ENCODE assay signal across 22 cellular contexts in genomic region chr11:92269841-92270240, GRCh38. TPM values are rescaled to one million over a fixed set of nuclear protein-coding genes. Genes with fewer than 3 reads are reported as not detected.
"Had no signal": no experiment of that assay in that cellular context is flagged by ENCODE, and none has a peak within 500 bp of the region (broad histone marks: within the 10 kb centered on the region; RNA-seq: fewer than 3 reads in every experiment).

No MANE protein-coding gene starts in this region.

- H3K4me1 Mint-ChIP-seq: activated naive CD4-positive, alpha-beta T cell treated with anti-CD3 and anti-CD28 coated beads, Interleukin-2, amount 10 ng/mL, durations not matched to agents 7 days and 5 days; stimulated activated naive B cell treated with anti-CD40 and anti-IgM and Interleukin-4, amounts not matched to agents 10 μg/mL and 1 μg/mL and 100 μg/mL, for 72 hours had no signal

- H3K27ac Mint-ChIP-seq: activated CD4-positive, alpha-beta memory T cell treated with anti-CD3 and anti-CD28 coated beads for 36 hours; activated naive CD4-positive, alpha-beta T cell treated with anti-CD3 and anti-CD28 coated beads, Interleukin-2, amount 10 ng/mL, durations not matched to agents 7 days and 5 days; activated T-cell treated with anti-CD3 and anti-CD28 coated beads, Interleukin-2, amount 50 U/mL, for 72 hours; dendritic cell treated with granulocyte-macrophage colony-stimulating factor and Interleukin-4, amounts not matched to agents 40 ng/mL and 50 ng/mL, for 4 days; stimulated activated naive B cell treated with anti-CD40 and anti-IgM and Interleukin-4, amounts not matched to agents 10 μg/mL and 1 μg/mL and 100 μg/mL, for 72 hours had no signal

- H3K9me3 ChIP-seq: esophagus muscularis mucosa, left ventricle myocardium inferior, mucosa of descending colon, sigmoid colon, transverse colon, uterus had no signal

- H3K4me1 ChIP-seq: left ventricle myocardium inferior, transverse colon, uterus had no signal

- H3K36me3 ChIP-seq: esophagus muscularis mucosa, left ventricle myocardium inferior, sigmoid colon, transverse colon, uterus had no signal

- H3K4me3 Mint-ChIP-seq: activated CD4-positive, alpha-beta memory T cell treated with anti-CD3 and anti-CD28 coated beads for 36 hours; activated naive CD4-positive, alpha-beta T cell treated with anti-CD3 and anti-CD28 coated beads, Interleukin-2, amount 10 ng/mL, durations not matched to agents 7 days and 5 days; activated T-cell treated with anti-CD3 and anti-CD28 coated beads, Interleukin-2, amount 50 U/mL, for 72 hours; dendritic cell treated with granulocyte-macrophage colony-stimulating factor and Interleukin-4, amounts not matched to agents 40 ng/mL and 50 ng/mL, for 4 days; stimulated activated naive B cell treated with anti-CD40 and anti-IgM and Interleukin-4, amounts not matched to agents 10 μg/mL and 1 μg/mL and 100 μg/mL, for 72 hours had no signal

- H3K27me3 ChIP-seq: esophagus muscularis mucosa, sigmoid colon, transverse colon, uterus had no signal

- DNase-seq: activated CD4-positive, alpha-beta memory T cell treated with anti-CD3 and anti-CD28 coated beads for 36 hours; activated CD4-positive, alpha-beta T cell treated with anti-CD3 and anti-CD28 coated beads for 48 hours; activated effector memory CD4-positive, alpha-beta T cell treated with anti-CD3 and anti-CD28 coated beads, Interleukin-2, amount 50 U/mL, for 16 hours; activated naive CD4-positive, alpha-beta T cell treated with anti-CD3 and anti-CD28 coated beads, Interleukin-2, amount 10 ng/mL, durations not matched to agents 7 days and 5 days; activated T-cell treated with anti-CD3 and anti-CD28 coated beads, Interleukin-2, amount 50 U/mL, for 72 hours; amygdala; effector CD8-positive, alpha-beta T cell; glutamatergic neuron; hippocampal formation; left ventricle myocardium inferior; mucosa of descending colon; nucleus accumbens; retina; sigmoid colon; stimulated activated CD4-positive, alpha-beta T cell treated with anti-CD3 and anti-CD28 coated beads, Interleukin-2, amount 100 ng/mL, for 48 hours; stimulated activated CD8-positive, alpha-beta memory T cell treated with anti-CD3 and anti-CD28 coated beads, Interleukin-4, amount 100 ng/mL, for 48 hours; stimulated activated naive B cell treated with anti-CD40 and anti-IgM and Interleukin-4, amounts not matched to agents 10 μg/mL and 1 μg/mL and 100 μg/mL, for 72 hours; transverse colon; uterus had no signal

- H3K4me3 ChIP-seq: esophagus muscularis mucosa, left ventricle myocardium inferior, mucosa of descending colon, sigmoid colon, transverse colon, uterus had no signal

- H3K36me3 Mint-ChIP-seq: activated CD4-positive, alpha-beta memory T cell treated with anti-CD3 and anti-CD28 coated beads for 36 hours; activated naive CD4-positive, alpha-beta T cell treated with anti-CD3 and anti-CD28 coated beads, Interleukin-2, amount 10 ng/mL, durations not matched to agents 7 days and 5 days; stimulated activated naive B cell treated with anti-CD40 and anti-IgM and Interleukin-4, amounts not matched to agents 10 μg/mL and 1 μg/mL and 100 μg/mL, for 72 hours had no signal

- H3K27ac ChIP-seq: esophagus muscularis mucosa, left ventricle myocardium inferior, sigmoid colon, transverse colon, uterus had no signal

- H3K27me3 Mint-ChIP-seq: activated CD4-positive, alpha-beta memory T cell treated with anti-CD3 and anti-CD28 coated beads for 36 hours; activated naive CD4-positive, alpha-beta T cell treated with anti-CD3 and anti-CD28 coated beads, Interleukin-2, amount 10 ng/mL, durations not matched to agents 7 days and 5 days; dendritic cell treated with granulocyte-macrophage colony-stimulating factor and Interleukin-4, amounts not matched to agents 40 ng/mL and 50 ng/mL, for 4 days; stimulated activated naive B cell treated with anti-CD40 and anti-IgM and Interleukin-4, amounts not matched to agents 10 μg/mL and 1 μg/mL and 100 μg/mL, for 72 hours had no signal

- H3K9me3 Mint-ChIP-seq: activated CD4-positive, alpha-beta memory T cell treated with anti-CD3 and anti-CD28 coated beads for 36 hours; activated naive CD4-positive, alpha-beta T cell treated with anti-CD3 and anti-CD28 coated beads, Interleukin-2, amount 10 ng/mL, durations not matched to agents 7 days and 5 days; dendritic cell treated with granulocyte-macrophage colony-stimulating factor and Interleukin-4, amounts not matched to agents 40 ng/mL and 50 ng/mL, for 4 days had no signal

- ATAC-seq: activated T-cell treated with anti-CD3 and anti-CD28 coated beads, Interleukin-2, amount 50 U/mL, for 72 hours; mucosa of descending colon; stimulated activated naive B cell treated with anti-CD40 and anti-IgM and Interleukin-4, amounts not matched to agents 10 μg/mL and 1 μg/mL and 100 μg/mL, for 72 hours had no signal

RNA-seq across cellular contexts. Expression of gene FAT3, which starts 45.2 kb away (rescaled TPM):
- total RNA-seq: activated CD4-positive, alpha-beta memory T cell treated with anti-CD3 and anti-CD28 coated beads for 36 hours; activated T-cell treated with anti-CD3 and anti-CD28 coated beads, Interleukin-2, amount 50 U/mL, for 72 hours; T-helper 2 cell treated with Interferon-gamma antibody and Interleukin-4, amounts not matched to agents 100 ng/mL and 5 ng/mL, for 36 hours had no signal
